Comparison of ENCODE assay signal across 8 cellular contexts in the genomic region with DNA sequence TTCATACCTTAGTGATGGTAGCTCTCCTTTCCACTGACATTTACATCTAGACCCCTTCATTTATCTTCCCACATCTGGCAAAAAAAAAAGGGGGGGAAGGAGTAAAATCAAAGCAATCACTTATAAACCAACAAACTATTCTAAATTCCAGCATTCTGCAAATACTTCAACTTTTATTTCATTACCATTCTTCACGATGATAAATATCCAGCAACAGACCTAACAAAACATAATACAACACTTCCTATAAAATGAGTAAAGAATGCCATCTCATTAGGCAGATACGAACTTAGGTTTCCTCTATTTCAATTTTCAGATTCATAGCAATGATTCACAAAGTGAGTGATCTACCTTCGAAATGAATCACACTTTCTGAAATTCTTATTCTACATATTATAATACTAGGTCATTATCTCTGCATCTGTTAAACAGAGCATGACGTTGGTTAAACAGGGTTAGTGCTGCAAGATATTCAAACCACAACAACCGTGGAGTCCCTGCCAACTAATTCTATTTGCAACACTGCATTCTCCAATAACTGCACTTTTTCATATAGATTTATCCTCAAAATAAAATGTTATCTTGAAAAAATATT. TPM values are rescaled to one million over a fixed set of nuclear protein-coding genes. Genes with fewer than 3 reads are reported as not detected.
DNase-seq lines count a peak whose midpoint lies in the region; ATAC-seq, FAIRE-seq and TF ChIP-seq lines count a peak whose summit lies in the region.

A gene with protein sequence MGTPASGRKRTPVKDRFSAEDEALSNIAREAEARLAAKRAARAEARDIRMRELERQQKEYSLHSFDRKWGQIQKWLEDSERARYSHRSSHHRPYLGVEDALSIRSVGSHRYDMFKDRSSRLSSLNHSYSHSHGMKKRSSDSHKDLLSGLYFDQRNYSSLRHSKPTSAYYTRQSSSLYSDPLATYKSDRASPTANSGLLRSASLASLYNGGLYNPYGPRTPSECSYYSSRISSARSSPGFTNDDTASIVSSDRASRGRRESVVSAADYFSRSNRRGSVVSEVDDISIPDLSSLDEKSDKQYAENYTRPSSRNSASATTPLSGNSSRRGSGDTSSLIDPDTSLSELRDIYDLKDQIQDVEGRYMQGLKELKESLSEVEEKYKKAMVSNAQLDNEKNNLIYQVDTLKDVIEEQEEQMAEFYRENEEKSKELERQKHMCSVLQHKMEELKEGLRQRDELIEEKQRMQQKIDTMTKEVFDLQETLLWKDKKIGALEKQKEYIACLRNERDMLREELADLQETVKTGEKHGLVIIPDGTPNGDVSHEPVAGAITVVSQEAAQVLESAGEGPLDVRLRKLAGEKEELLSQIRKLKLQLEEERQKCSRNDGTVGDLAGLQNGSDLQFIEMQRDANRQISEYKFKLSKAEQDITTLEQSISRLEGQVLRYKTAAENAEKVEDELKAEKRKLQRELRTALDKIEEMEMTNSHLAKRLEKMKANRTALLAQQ (minus strand): TSS at position 51 of the 595 bp plus-strand sequence. CDS start 25,599 bp downstream, outside the sequence.

- SMC1A ChIA-PET in GM12878 (lab: Charles Lee; ENCODE audit: uncharacterized antibody, unreplicated experiment) = interaction anchor here (1.0 to 1.6 kb wide), 6 partner anchors 34 to 205 kb away, joined by 3 to 7 read pairs (median 3); no protein-coding TSS in a partner anchor

- intact Hi-C loops in GM12878 (cut with micrococcal nuclease; ENCODE audit: unreplicated experiment) = no loop called here

- under 1% methylated on average over 5 of the region's 5 CpGs for WGBS in GM12878 (ENCODE audit: insufficient coverage, insufficient replicate concordance, low lambda C conversion rate, missing lambda C conversion rate)
- 0 to 9% (median 1%) methylated on average over 5 of the region's 5 CpGs for WGBS in small intestine, 3 donors

- in situ Hi-C loops in GM12878 (cut with MboI) = no loop called here

- TF ChIP-seq CTCF in AG04450 (IDR thresholded peaks at IDR 0.05; ENCODE audit: low read depth, low read length) (no peak), LNCaP clone FGC (IDR thresholded peaks at IDR 0.05; ENCODE audit: control insufficient read depth, extremely low read depth, insufficient read depth) (no peak), GM12878 (IDR thresholded peaks at IDR 0.05 in 2 of 3, conservative IDR thresholded peaks at IDR 0.05 in 1 of 3; ENCODE audit: control insufficient read depth in 2 of 3, extremely low read depth in 1 of 3, insufficient read depth in 1 of 3, low read depth in 3 of 3, low read length in 3 of 3) (no peak)

- H3K27me3 ChIP-seq in AG04450 (ENCODE audit: control insufficient read depth, insufficient read depth, low read length) (no peaks in the 10 kb centered on the region), GM12878 (replicated peaks in 1 of 2; ENCODE audit: control insufficient read depth in 2 of 2, insufficient read depth in 2 of 2, low read length in 1 of 2) (no peaks in the 10 kb centered on the region), small intestine (ENCODE audit: control insufficient read depth in 2 of 2, insufficient read depth in 2 of 2, low read length in 2 of 2) (no peaks in the 10 kb centered on the region)

- no peak for TF ChIP-seq POLR2A in GM12878 (IDR thresholded peaks at IDR 0.05; ENCODE audit: low read depth, low read length)

- H3K9me3 ChIP-seq in AG04450 (ENCODE audit: control insufficient read depth, insufficient read depth, low read length) (no peaks in the 10 kb centered on the region; the same call in 1 of the 2 replicates), GM12878 (replicated peaks; ENCODE audit: control insufficient read depth, insufficient read depth, low read length) (no peaks in the 10 kb centered on the region), iPS-18c (ENCODE audit: control insufficient read depth, insufficient read depth, low read length) (no peaks in the 10 kb centered on the region), small intestine (ENCODE audit: control insufficient read depth, low read depth) (no peaks in the 10 kb centered on the region)

- H3K9ac ChIP-seq in GM12878 (ENCODE audit: control insufficient read depth, insufficient read depth, low read length) = peak within 1 kb of the TSS; percentile 79

- H3K79me2 ChIP-seq in GM12878 (ENCODE audit: control insufficient read depth, insufficient read depth, low read length) = peaks cover 41% of the 10 kb centered on the region

- POLR2A ChIA-PET in AG04450 (lab: Yijun Ruan, JAX) (interaction anchor here (0.5 to 1.6 kb wide), 3 partner anchors 9 to 102 kb away, joined by 3 to 5 read pairs (median 3); no protein-coding TSS in a partner anchor), GM12878 (lab: Charles Lee) (interaction anchor here (0.6 to 1.1 kb wide), 2 partner anchors 12 to 14 kb away, joined by 4 to 6 read pairs; no protein-coding TSS in a partner anchor)

- TF ChIP-seq RAD21 in GM12878 (IDR thresholded peaks at IDR 0.05; ENCODE audit: insufficient read depth, low read depth, low read length) = no peak

- 0 out of 4 replicates have a peak, but pooled peaks cover 0 to 5% of the 10 kb centered on the region in 2 experiments for H3K36me3 ChIP-seq in GM12878 (ENCODE audit: control insufficient read depth in 2 of 2, insufficient read depth in 2 of 2, low read length in 1 of 2)
- no peaks in the 10 kb centered on the region for H3K36me3 ChIP-seq in small intestine (ENCODE audit: control insufficient read depth in 2 of 2, insufficient read depth in 2 of 2, low read length in 2 of 2)

- DNase-seq in AG04450 (ENCODE audit: low read depth, low spot score) (no peak), LNCaP clone FGC (ENCODE audit: low read depth) (no peak), GM12878 (ENCODE audit: low read depth, low spot score) (peak; percentile 51), small intestine (peak; percentile 30), MV-4-11 (lab: John Stamatoyannopoulos, UW) (no peak), T1000 (lab: John Stamatoyannopoulos, UW) (no peak)

- peak within 1 kb of the TSS; percentile 78 for H3K4me2 ChIP-seq in GM12878 (ENCODE audit: control insufficient read depth, insufficient read depth)

- H3K4me3 ChIP-seq in AG04450 (ENCODE audit: low read depth, low read length) = peak within 1 kb of the TSS; percentile 95
- peak within 1 kb of the TSS; percentile 94 for H3K4me3 ChIP-seq in LNCaP clone FGC (ENCODE audit: low read depth, low read length)
- peak within 1 kb of the TSS; percentile 66 for H3K4me3 ChIP-seq in GM12878
- H3K4me3 ChIP-seq in iPS-18c (ENCODE audit: insufficient read depth, low read depth, low read length) = peak within 1 kb of the TSS; percentile 93
- H3K4me3 ChIP-seq in small intestine (ENCODE audit: low read depth in 1 of 2, low read length in 2 of 2) = peak within 1 kb of the TSS; percentile 96 to 99

- H2AFZ ChIP-seq in GM12878 (ENCODE audit: control insufficient read depth, low read depth, low read length) = no peak within 1 kb of the TSS; the same call in none of the 2 replicates

- H3K27ac ChIP-seq in AG04450 (ENCODE audit: low read depth, low read length) = peak within 1 kb of the TSS; percentile 89
- peak within 1 kb of the TSS; percentile 58 for H3K27ac ChIP-seq in GM12878 (ENCODE audit: control insufficient read depth, insufficient read depth)
- peak within 1 kb of the TSS; percentile 99 for H3K27ac ChIP-seq in small intestine (ENCODE audit: low read depth in 1 of 2, low read length in 1 of 2)

- peak; percentile 35 for ATAC-seq in GM18520 (IDR thresholded peaks at IDR 0.05; ENCODE audit: unreplicated experiment)
- ATAC-seq in GM12878 = peak; percentile 52

- BruUV-seq in GM12878 (replicated peaks; lab: Mats Ljungman, UMichigan) = no TSS peak

- FAIRE-seq in GM12878 (lab: Jason Lieb, UNC) (peak; percentile 7), small intestine (lab: Jason Lieb, UNC) (peak; percentile 39)

- H3K4me1 ChIP-seq in GM12878 (ENCODE audit: control insufficient read depth, insufficient read depth, low read length) (no peaks in the 10 kb centered on the region; the same call in 1 of the 2 replicates), small intestine (ENCODE audit: control insufficient read depth in 2 of 2, insufficient read depth in 1 of 2, low read depth in 1 of 2, low read length in 1 of 2) (peaks cover 2 to 5% of the 10 kb centered on the region in 2 donors)

- peak; percentile 43 to 69; a peak in 3 of 4 replicates for TF ChIP-seq EP300 in GM12878 (IDR thresholded peaks at IDR 0.05; ENCODE audit: borderline replicate concordance in 1 of 2, control insufficient read depth in 1 of 2, low read depth in 2 of 2, low read length in 2 of 2)

- RAD21 ChIA-PET in GM12878 (lab: Charles Lee; ENCODE audit: unreplicated experiment) = interaction anchor here (1.0 kb wide), 2 partner anchors 45 to 150 kb away, joined by 3 to 4 read pairs; no protein-coding TSS in a partner anchor

- CTCF ChIA-PET in AG04450 (lab: Charles Lee) = interaction anchor here (0.6 to 1.3 kb wide), 3 partner anchors 46 to 150 kb away, joined by 3 read pairs; no protein-coding TSS in a partner anchor
- CTCF ChIA-PET in GM12878 (lab: Yijun Ruan, JAX) = interaction anchor here (1.7 to 2.1 kb wide), 2 partner anchors 12 to 39 kb away, joined by 5 to 12 read pairs; no protein-coding TSS in a partner anchor

- no peaks in the 10 kb centered on the region for H4K20me1 ChIP-seq in GM12878 (ENCODE audit: control insufficient read depth, insufficient read depth)

TF ChIP-seq in GM12878, 131 proteins besides CTCF, POLR2A, EP300 and RAD21 (continues in another document):
- peak; percentile 41; the same call in 1 of the 2 replicates for TF ChIP-seq BACH1 (IDR thresholded peaks at IDR 0.05; ENCODE audit: borderline replicate concordance)
- TF ChIP-seq CBFB (IDR thresholded peaks at IDR 0.05; ENCODE audit: low read depth) = no peak; the same call in 1 of the 2 replicates
- TF ChIP-seq HDGF (IDR thresholded peaks at IDR 0.05) = no peak

RNA-seq across cellular contexts. Expression of the gene that starts here (rescaled TPM):
- polyA plus RNA-seq in AG04450 (2011; rRNA removed) = 40.8 and 52.7 TPM in 2 replicates
- 25.0 and 32.4 TPM in 2 replicates for polyA minus RNA-seq in AG04450 (2011; rRNA and poly(A)+ RNA removed)
- total RNA-seq in GM12878 (2013; cell fraction: nucleolus; rRNA removed) = 76.4 and 83.9 TPM in 2 replicates
- total RNA-seq in GM12878 (2014; rRNA removed) = 36.0 and 38.9 TPM in 2 replicates
- total RNA-seq in GM12878 (2014; rRNA removed; fragmentation: Illumina TruSeq; extraction: Trizol) = 37.8 and 39.0 TPM in 2 replicates
- 37.3 and 37.5 TPM in 2 replicates for total RNA-seq in GM12878 (2021)
- polyA plus RNA-seq in GM12878 (2011; ENCODE audit: low read depth) = 13.1 TPM
- polyA plus RNA-seq in GM12878 (2011; rRNA removed) = 21.6 and 34.1 TPM in 2 replicates
- polyA plus RNA-seq in GM12878 (2011; cell fraction: cytosol; rRNA removed) = 8.1 and 10.8 TPM in 2 replicates
- 21.2 and 28.4 TPM in 2 replicates for polyA plus RNA-seq in GM12878 (2011; cell fraction: nucleus; rRNA removed)
- 15.0 and 16.7 TPM in 2 replicates for polyA plus RNA-seq in GM12878 (2012)
- 39.9 and 43.1 TPM in 2 replicates for polyA plus RNA-seq in GM12878 (2014; fragmentation: Illumina TruSeq; extraction: Trizol)
- 10 to 100 TPM in 1 of 2 experiments, 1 to 10 TPM in 1; 9.7 to 14.2 TPM for polyA plus RNA-seq in GM12878 (2014; fragmentation: Nextera tagmentation; extraction: Ambion mirVana)
- 33.0 and 35.7 TPM in 2 replicates for polyA plus RNA-seq in GM12878 (2014; rRNA removed)
- 10 to 100 TPM; 39.7 to 46.9 TPM for polyA plus RNA-seq in GM12878 (2016; fragmentation: Nextera tagmentation; extraction: Ambion mirVana)
- 11.5 and 15.4 TPM in 2 replicates for polyA minus RNA-seq in GM12878 (2011; rRNA and poly(A)+ RNA removed)
- 9.7 and 10.0 TPM in 2 replicates for polyA minus RNA-seq in GM12878 (2011; cell fraction: cytosol; rRNA and poly(A)+ RNA removed)
- 27.3 and 58.8 TPM in 2 replicates for polyA minus RNA-seq in GM12878 (2011; cell fraction: nucleus; rRNA and poly(A)+ RNA removed)
- polyA plus RNA-seq in small intestine = 10 to 100 TPM; 36.3 to 87.2 (median 51.1) TPM

Comparison
In these comparisons a context has a peak if more than half of its experiments do, and no peak if none do; other contexts are left out.
1. DNase-seq: peak in GM12878 (single experiment) and small intestine (single experiment); none in AG04450 (single experiment), LNCaP clone FGC (single experiment), MV-4-11 (single experiment) and T1000 (single experiment).
2. Peak in every context shown above with its lines, with median percentiles within 50 percentile points of each other: H3K27ac ChIP-seq and H3K4me3 ChIP-seq.